In the genomic region with DNA sequence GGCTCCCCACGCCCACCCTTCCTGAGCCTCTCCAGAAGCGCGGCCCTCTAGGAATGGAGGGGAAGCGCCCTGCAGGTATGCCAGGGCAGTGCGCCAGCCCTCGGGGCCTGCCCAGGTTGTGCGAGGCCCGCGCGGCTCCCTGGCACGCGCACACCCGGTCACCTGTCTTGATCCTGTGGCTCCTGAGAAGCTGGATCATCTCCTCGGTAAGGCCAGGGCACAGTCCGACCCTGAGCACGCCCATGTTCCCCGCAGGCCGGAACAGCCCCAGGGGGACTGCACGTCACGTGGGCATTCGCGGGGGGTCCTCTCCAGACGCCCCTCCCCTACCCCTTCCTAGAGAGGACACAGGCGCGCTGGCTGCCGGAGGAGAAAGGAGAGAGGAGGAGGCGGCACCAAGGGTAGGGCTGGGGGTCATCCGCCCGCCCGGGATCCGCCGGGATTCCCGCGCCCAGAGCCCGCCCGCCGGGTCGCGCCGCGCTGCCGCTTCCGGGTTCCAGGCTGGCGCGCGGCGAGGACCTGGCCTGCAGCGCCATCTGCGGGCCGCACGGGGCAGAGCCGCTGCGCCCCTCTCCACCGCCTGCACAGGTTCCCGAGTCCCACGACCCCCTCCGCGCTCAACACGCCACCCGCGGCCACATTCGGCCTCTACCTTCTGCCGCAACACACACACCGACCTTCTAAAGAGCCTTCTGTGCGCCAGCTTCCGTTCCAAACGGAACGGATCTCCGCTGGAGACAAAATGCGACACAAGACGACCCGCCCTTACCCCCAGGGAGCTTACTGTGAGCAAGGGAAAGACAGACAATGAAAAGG, we compare ENCODE assay signal across 8 cellular contexts. TPM values are rescaled to one million over a fixed set of nuclear protein-coding genes. Genes with fewer than 3 reads are reported as not detected.
A peak's percentile ranks its signal among the peaks of the same experiment; 100 is the strongest.
DNase-seq lines count a peak whose midpoint lies in the region; ATAC-seq and TF ChIP-seq lines count a peak whose summit lies in the region.

RAD51D (minus strand) TSS at position 491 of the 816 bp plus-strand sequence; CDS start at position 244, 247 bp downstream.

- peak within 1 kb of the TSS; percentile 68 for H3K4me3 ChIP-seq in kidney epithelial cell (ENCODE audit: low read depth, low read length)

- H3K27ac Mint-ChIP-seq in chondrocyte (ENCODE audit: unreplicated experiment): peak within 1 kb of the TSS; percentile 84

- no peaks in the 10 kb centered on the region for H3K27me3 Mint-ChIP-seq in chondrocyte (ENCODE audit: low read depth)

- peaks cover 2% of the 10 kb centered on the region for H3K36me3 Mint-ChIP-seq in chondrocyte (ENCODE audit: low read depth)

- ATAC-seq in GM18909 (IDR thresholded peaks at IDR 0.05; ENCODE audit: poor library complexity, unreplicated experiment): peak; percentile 86
- ATAC-seq in HG03196 (IDR thresholded peaks at IDR 0.05; ENCODE audit: unreplicated experiment): peak; percentile 76

- peak within 1 kb of the TSS; percentile 81 for H3K4me3 Mint-ChIP-seq in chondrocyte (ENCODE audit: unreplicated experiment)

- H3K9me3 Mint-ChIP-seq in chondrocyte (ENCODE audit: low read depth): no peaks in the 10 kb centered on the region

- TF ChIP-seq CTCF in chondrocyte (IDR thresholded peaks at IDR 0.05): peak; percentile 98
- peak; percentile 63 for TF ChIP-seq CTCF in kidney epithelial cell (IDR thresholded peaks at IDR 0.05; ENCODE audit: insufficient read depth, low read length, poor library complexity, severe bottlenecking)

- H3K27me3 ChIP-seq in kidney epithelial cell (ENCODE audit: control insufficient read depth, insufficient read depth, low read length): peaks cover 3% of the 10 kb centered on the region

- H3K36me3 ChIP-seq in kidney epithelial cell (ENCODE audit: control insufficient read depth, insufficient read depth, low read length): no peaks in the 10 kb centered on the region

- in situ Hi-C loops in ACHN (cut with HindIII; ENCODE audit: low pct_ligation_motif_present, low pct_unique_long_range_greater_than_20kb, low sequenced_read_pairs): no loop called here

- H3K4me1 Mint-ChIP-seq in chondrocyte (ENCODE audit: low read depth): peaks cover 32% of the 10 kb centered on the region

- DNase-seq in ACHN (peak; percentile 82), NCI-H345 treated with DMSO at 0.1 percent for 48 hours (lab: John Stamatoyannopoulos, UW; ENCODE audit: unreplicated experiment) (peak; percentile 64), chondrocyte (ENCODE audit: low spot score) (no peak), kidney epithelial cell (ENCODE audit: low read depth) (no peak)
- peak; percentile 73 for DNase-seq in activated CD4-positive, alpha-beta T cell treated with anti-CD3 and anti-CD28 coated beads for 1 hour
- peak; percentile 71 to 73 for DNase-seq in stimulated activated CD4-positive, alpha-beta T cell treated with anti-CD3 and anti-CD28 coated beads, Interleukin-15, amount 100 ng/mL, for 48 hours (ENCODE audit: low read depth in 2 of 2)

RNA-seq across cellular contexts. Expression of gene RAD51D, which starts in this region (rescaled TPM):
- total RNA-seq in chondrocyte (11.1 to 13.4 TPM (median 11.2 TPM) in 3 replicates), kidney epithelial cell (13.7 and 18.4 TPM in 2 replicates)

Comparison
In these comparisons a context has a peak if more than half of its experiments do, and no peak if none do; other contexts are left out.
1. DNase-seq: peak in ACHN (single experiment), NCI-H345 treated with DMSO at 0.1 percent for 48 hours (single experiment), activated CD4-positive, alpha-beta T cell treated with anti-CD3 and anti-CD28 coated beads for 1 hour (single experiment) and stimulated activated CD4-positive, alpha-beta T cell treated with anti-CD3 and anti-CD28 coated beads, Interleukin-15, amount 100 ng/mL, for 48 hours (2 of 2); none in chondrocyte (single experiment) and kidney epithelial cell (single experiment).